ENCODE assay signal across 16 cellular contexts in the genomic region with DNA sequence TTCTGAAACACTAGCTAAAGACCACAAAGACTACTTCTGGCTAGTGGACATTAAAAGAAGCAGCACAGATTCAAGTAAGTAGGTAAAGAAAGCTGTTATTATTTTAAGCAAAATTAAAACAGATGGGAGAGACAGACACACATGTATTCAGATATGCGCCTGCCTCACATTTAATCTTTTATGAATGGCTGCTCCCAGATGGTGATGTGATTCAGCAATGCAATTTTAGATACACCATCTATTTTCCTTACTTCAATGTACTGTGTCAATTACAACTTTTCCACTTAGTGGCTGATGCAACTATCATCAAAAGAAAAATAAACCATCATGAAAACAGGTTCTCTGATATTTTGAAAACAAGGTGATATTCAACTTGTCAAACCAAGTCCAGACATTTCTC.
"Had no signal": no experiment of that assay in that cellular context is flagged by ENCODE, and none has a peak within 500 bp of the region (broad histone marks: within the 10 kb centered on the region; RNA-seq: fewer than 3 reads in every experiment).

No MANE protein-coding gene starts in this region.

- H3K27ac ChIP-seq: coronary artery, foreskin keratinocyte, prostate gland, right lobe of liver, spleen, suprapubic skin had no signal

- H3K4me1 Mint-ChIP-seq: nephron had no signal

- H3K4me3 Mint-ChIP-seq: nephron, type B pancreatic cell had no signal

- DNase-seq: activated CD4-positive, alpha-beta T cell treated with anti-CD3 and anti-CD28 coated beads, Interleukin-2, amount 50 U/mL, for 4 hours; activated CD4-positive, CD25-positive, alpha-beta regulatory T cell; effector CD4-positive, alpha-beta T cell; foreskin keratinocyte; left colon; right lobe of liver; spleen; stimulated activated CD4-positive, alpha-beta T cell treated with anti-CD3 and anti-CD28 coated beads, Interleukin-2, amount 100 ng/mL, for 24 hours; stimulated activated naive CD4-positive, alpha-beta T cell; T-helper 2 cell had no signal

- H3K36me3 Mint-ChIP-seq: type B pancreatic cell had no signal

- ATAC-seq: foreskin keratinocyte, left colon, right lobe of liver had no signal

- H3K36me3 ChIP-seq: prostate gland, right lobe of liver, suprapubic skin had no signal

- H3K27ac Mint-ChIP-seq: nephron, type B pancreatic cell had no signal

- H3K4me3 ChIP-seq: coronary artery, lung, prostate gland, right lobe of liver, spleen, suprapubic skin had no signal

- H3K9me3 Mint-ChIP-seq: type B pancreatic cell had no signal

- H3K27me3 Mint-ChIP-seq: type B pancreatic cell had no signal

- H3K27me3 ChIP-seq: foreskin keratinocyte, right lobe of liver, spleen, suprapubic skin had no signal

- H3K4me1 ChIP-seq: foreskin keratinocyte, prostate gland, right lobe of liver, spleen, suprapubic skin had no signal

- H3K9me3 ChIP-seq: prostate gland, right lobe of liver, suprapubic skin had no signal
